In genomic region chr1:213641312-213641711, GRCh38 we compare ENCODE assay signal across 17 cellular contexts.
DNase-seq lines count a peak whose midpoint lies in the region; ATAC-seq lines count a peak whose summit lies in the region.
"Had no signal": no experiment of that assay in that cellular context is flagged by ENCODE, and none has a peak within 500 bp of the region (broad histone marks: within the 10 kb centered on the region; RNA-seq: fewer than 3 reads in every experiment).

No MANE protein-coding gene starts in this region.

- peak; percentile 1 for DNase-seq in RPMI8226
- DNase-seq in HuH-7.5 (ENCODE audit: low spot score), result no peak
- DNase-seq in NCI-H1436 (lab: John Stamatoyannopoulos, UW), result no peak
- no peak for DNase-seq in islet precursor cell
- DNase-seq: 8988T; ACHN; BE2C; C1 segment of cervical spinal cord; Caco-2; Calu3; CD4-positive, alpha-beta memory T cell; CD4-positive, CD25-positive, alpha-beta regulatory T cell; CD8-positive, alpha-beta memory T cell; DMS79 treated with DMSO at 0.1 percent for 48 hours; GF-D8 had no signal

- ATAC-seq in GM18867 (IDR thresholded peaks at IDR 0.05; ENCODE audit: unreplicated experiment), result peak; percentile 56
- peak; percentile 44 for ATAC-seq in HG03520 (IDR thresholded peaks at IDR 0.05; ENCODE audit: unreplicated experiment)
